27 cellular contexts compared by ENCODE assay signal in the genomic region with DNA sequence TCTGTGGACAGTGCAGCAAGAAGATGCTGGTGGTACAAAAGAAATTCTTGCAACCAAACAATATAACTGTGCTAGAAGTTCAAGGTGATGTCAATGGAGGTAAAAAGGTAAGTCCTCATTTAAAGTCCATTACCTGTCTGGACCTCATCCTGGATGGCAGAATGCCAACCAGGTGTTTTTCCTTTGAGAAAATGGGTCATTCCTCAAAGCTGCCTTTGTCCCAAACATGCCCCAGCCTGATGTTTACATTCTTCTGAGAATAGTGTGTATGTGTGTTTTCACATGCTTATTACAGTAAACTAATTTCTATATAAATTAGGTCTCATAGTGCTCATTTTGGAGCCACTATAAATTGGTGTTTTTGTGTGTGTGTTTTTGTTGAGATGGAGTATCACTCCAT. TPM values are rescaled to one million over a fixed set of nuclear protein-coding genes. Genes with fewer than 3 reads are reported as not detected.
"Had no signal": no experiment of that assay in that cellular context is flagged by ENCODE, and none has a peak within 500 bp of the region (broad histone marks: within the 10 kb centered on the region; RNA-seq: fewer than 3 reads in every experiment).

No MANE protein-coding gene starts in this region.

- H3K27me3 Mint-ChIP-seq: activated naive CD8-positive, alpha-beta T cell; memory B cell; naive thymus-derived CD4-positive, alpha-beta T cell; stimulated activated naive B cell treated with anti-CD40 and anti-IgM and Interleukin-4, amounts not matched to agents 10 μg/mL and 1 μg/mL and 100 μg/mL, for 72 hours had no signal

- H3K27ac ChIP-seq: body of pancreas, coronary artery, dorsolateral prefrontal cortex, heart left ventricle, ovary, psoas muscle, right atrium auricular region, tibial nerve, VCaP had no signal

- H3K4me3 Mint-ChIP-seq: activated naive CD8-positive, alpha-beta T cell; activated T-cell treated with anti-CD3 and anti-CD28 coated beads, Interleukin-2, amount 50 U/mL, for 72 hours; immature natural killer cell; memory B cell; naive thymus-derived CD4-positive, alpha-beta T cell; stimulated activated naive B cell treated with anti-CD40 and anti-IgM and Interleukin-4, amounts not matched to agents 10 μg/mL and 1 μg/mL and 100 μg/mL, for 72 hours had no signal

- H3K36me3 ChIP-seq: ovary had no signal

- H3K4me3 ChIP-seq: body of pancreas, coronary artery, dorsolateral prefrontal cortex, heart left ventricle, ovary, psoas muscle, right atrium auricular region, tibial nerve had no signal

- DNase-seq: activated CD4-positive, alpha-beta T cell treated with anti-CD3 and anti-CD28 coated beads for 4 hours; activated CD4-positive, alpha-beta T cell treated with anti-CD3 and anti-CD28 coated beads, Interleukin-2, amount 50 U/mL, for 4 hours; activated effector memory CD4-positive, alpha-beta T cell treated with Interleukin-2 at 50 U/mL for 16 hours; activated naive CD4-positive, alpha-beta T cell treated with Interleukin-2 at 50 U/mL for 16 hours; activated T-cell treated with anti-CD3 and anti-CD28 coated beads for 4 hours; activated T-cell treated with anti-CD3 and anti-CD28 coated beads, Interleukin-2, amount 50 U/mL, for 72 hours; aorta; body of pancreas; dorsolateral prefrontal cortex; effector memory CD4-positive, alpha-beta T cell; heart left ventricle; hypothalamus; immature natural killer cell; midbrain; naive thymus-derived CD4-positive, alpha-beta T cell; ovary; psoas muscle; stimulated activated CD4-positive, alpha-beta T cell treated with anti-CD3 and anti-CD28 coated beads, Interleukin-15, amount 100 ng/mL, for 24 hours; stimulated activated CD4-positive, alpha-beta T cell treated with anti-CD3 and anti-CD28 coated beads, Interleukin-2, amount 100 ng/mL, for 24 hours; stimulated activated naive B cell treated with anti-CD40 and anti-IgM and Interleukin-4, amounts not matched to agents 10 μg/mL and 1 μg/mL and 100 μg/mL, for 72 hours had no signal

- H3K9me3 Mint-ChIP-seq: activated T-cell treated with anti-CD3 and anti-CD28 coated beads, Interleukin-2, amount 50 U/mL, for 72 hours; immature natural killer cell; memory B cell; naive thymus-derived CD4-positive, alpha-beta T cell; stimulated activated naive B cell treated with anti-CD40 and anti-IgM and Interleukin-4, amounts not matched to agents 10 μg/mL and 1 μg/mL and 100 μg/mL, for 72 hours had no signal

- H3K27ac Mint-ChIP-seq: activated naive CD8-positive, alpha-beta T cell; activated T-cell treated with anti-CD3 and anti-CD28 coated beads, Interleukin-2, amount 50 U/mL, for 72 hours; memory B cell; naive thymus-derived CD4-positive, alpha-beta T cell; stimulated activated naive B cell treated with anti-CD40 and anti-IgM and Interleukin-4, amounts not matched to agents 10 μg/mL and 1 μg/mL and 100 μg/mL, for 72 hours had no signal

- H3K27me3 ChIP-seq: body of pancreas, dorsolateral prefrontal cortex, heart left ventricle, ovary, right atrium auricular region, tibial nerve had no signal

- H3K9me3 ChIP-seq: body of pancreas, heart left ventricle, ovary, psoas muscle, right atrium auricular region, tibial nerve had no signal

- H3K4me1 ChIP-seq: body of pancreas, heart left ventricle, psoas muscle, right atrium auricular region, tibial nerve had no signal

- ATAC-seq: activated T-cell treated with anti-CD3 and anti-CD28 coated beads, Interleukin-2, amount 50 U/mL, for 72 hours; body of pancreas; heart left ventricle; naive thymus-derived CD4-positive, alpha-beta T cell; psoas muscle; stimulated activated naive B cell treated with anti-CD40 and anti-IgM and Interleukin-4, amounts not matched to agents 10 μg/mL and 1 μg/mL and 100 μg/mL, for 72 hours had no signal

- H3K4me1 Mint-ChIP-seq: immature natural killer cell; memory B cell; naive thymus-derived CD4-positive, alpha-beta T cell; stimulated activated naive B cell treated with anti-CD40 and anti-IgM and Interleukin-4, amounts not matched to agents 10 μg/mL and 1 μg/mL and 100 μg/mL, for 72 hours had no signal

RNA-seq across cellular contexts. Expression of gene DEPDC4, which starts 41.4 kb away (rescaled TPM):
- total RNA-seq: lower leg skin had no signal
